13 cellular contexts compared by ENCODE assay signal in the genomic region with DNA sequence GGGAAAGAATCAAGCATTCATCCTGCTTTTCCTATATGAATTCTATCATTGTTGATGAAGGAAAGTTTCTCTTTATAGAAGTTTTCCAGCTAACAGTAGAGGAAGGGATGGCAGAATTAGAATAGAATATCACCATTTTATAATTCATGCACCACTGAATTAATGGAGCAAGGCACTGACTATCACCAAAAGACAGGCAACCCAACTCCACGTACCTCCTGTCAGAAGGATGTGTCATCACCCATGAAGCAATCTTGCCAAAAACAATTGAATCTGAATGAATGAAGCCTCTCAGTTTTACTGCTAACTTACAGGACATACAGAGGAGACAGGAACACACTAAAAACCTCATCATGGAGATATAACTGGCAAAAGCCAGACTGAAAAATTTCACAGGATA.
DNase-seq lines count a peak whose midpoint lies in the region; ATAC-seq and TF ChIP-seq lines count a peak whose summit lies in the region.
"Had no signal": no experiment of that assay in that cellular context is flagged by ENCODE, and none has a peak within 500 bp of the region (broad histone marks: within the 10 kb centered on the region; RNA-seq: fewer than 3 reads in every experiment).

No MANE protein-coding gene starts in this region.

- H3K9me2 ChIP-seq in OCI-LY7 (ENCODE audit: insufficient read depth, low read length) = no peaks in the 10 kb centered on the region

- POLR2A ChIA-PET in OCI-LY7 (lab: Charles Lee) = no interaction called here

- H3K36me3 ChIP-seq in OCI-LY7 (ENCODE audit: insufficient read depth, low read length) = peaks cover 97% of the 10 kb centered on the region
- H3K36me3 ChIP-seq: suprapubic skin had no signal

- H3K79me2 ChIP-seq in OCI-LY7 (ENCODE audit: insufficient read depth, low read depth, low read length) = no peaks in the 10 kb centered on the region

- no peak overlapping the region for H2AFZ ChIP-seq in OCI-LY7 (ENCODE audit: low read length)

- ATAC-seq in stimulated activated memory B cell treated with anti-CD40 and anti-IgM and Interleukin-4, amounts not matched to agents 10 μg/mL and 1 μg/mL and 100 μg/mL, for 72 hours = no peak
- no peak for ATAC-seq in GM19467 (IDR thresholded peaks at IDR 0.05; ENCODE audit: unreplicated experiment)

- H3K27ac ChIP-seq in OCI-LY7 (ENCODE audit: low read depth, low read length, poor library complexity, severe bottlenecking) = peak overlapping the region; percentile 34
- H3K27ac ChIP-seq: HL-60, suprapubic skin had no signal

- H3K9me3 Mint-ChIP-seq in activated T-cell treated with anti-CD3 and anti-CD28 coated beads, Interleukin-2, amount 50 U/mL, for 24 hours = no peaks in the 10 kb centered on the region
- H3K9me3 Mint-ChIP-seq in stimulated activated memory B cell treated with anti-CD40 and anti-IgM and Interleukin-4, amounts not matched to agents 10 μg/mL and 1 μg/mL and 100 μg/mL, for 72 hours = no peaks in the 10 kb centered on the region

- H4K20me1 ChIP-seq in OCI-LY7 (ENCODE audit: insufficient read depth, low read length) = no peaks in the 10 kb centered on the region

- peak overlapping the region; percentile 6; the same call in 1 of the 2 replicates for H3K4me2 ChIP-seq in OCI-LY7 (ENCODE audit: low read length)

- TF ChIP-seq CTCF in OCI-LY7 (conservative IDR thresholded peaks at IDR 0.05; ENCODE audit: low read length) (no peak), epithelial cell of esophagus (IDR thresholded peaks at IDR 0.05; ENCODE audit: insufficient read depth, low read depth, low read length, missing control alignments) (no peak)

- intact Hi-C loops in OCI-LY7 (cut with micrococcal nuclease; ENCODE audit: unreplicated experiment) = no loop called here

- no peak for DNase-seq in activated T-cell treated with anti-CD3 and anti-CD28 coated beads, Interleukin-2, amount 50 U/mL, for 24 hours
- DNase-seq in activated T-cell treated with anti-CD3 and anti-CD28 coated beads, Interleukin-2, amount 50 U/mL, for 48 hours = no peak
- DNase-seq in OCI-LY7 (ENCODE audit: low spot score) = no peak
- peak; percentile 68 for DNase-seq in epithelial cell of esophagus (ENCODE audit: low read depth)
- no peak for DNase-seq in ureter (ENCODE audit: low spot score)
- no peak for DNase-seq in HUDEP-2 (lab: John Stamatoyannopoulos, UW; ENCODE audit: unreplicated experiment in 76 of 76)
- DNase-seq: NCI-H1694 treated with DMSO at 0.1 percent for 48 hours; stimulated activated CD4-positive, alpha-beta T cell treated with anti-CD3 and anti-CD28 coated beads, Interleukin-2, amount 100 ng/mL, for 48 hours had no signal

- H3K27ac Mint-ChIP-seq in activated T-cell treated with anti-CD3 and anti-CD28 coated beads, Interleukin-2, amount 50 U/mL, for 24 hours = peak overlapping the region; percentile 56
- H3K27ac Mint-ChIP-seq in stimulated activated memory B cell treated with anti-CD40 and anti-IgM and Interleukin-4, amounts not matched to agents 10 μg/mL and 1 μg/mL and 100 μg/mL, for 72 hours = peak overlapping the region; percentile 72
- H3K27ac Mint-ChIP-seq: progenitor cell of endocrine pancreas had no signal

- BruUV-seq in OCI-LY7 (replicated peaks; lab: Mats Ljungman, UMichigan) = no TSS peak

- no peaks in the 10 kb centered on the region for H3K9me3 ChIP-seq in OCI-LY7 (ENCODE audit: low read length)
- H3K9me3 ChIP-seq: suprapubic skin had no signal

- no peak overlapping the region for H3K4me3 Mint-ChIP-seq in activated T-cell treated with anti-CD3 and anti-CD28 coated beads, Interleukin-2, amount 50 U/mL, for 24 hours
- no peak overlapping the region for H3K4me3 Mint-ChIP-seq in stimulated activated memory B cell treated with anti-CD40 and anti-IgM and Interleukin-4, amounts not matched to agents 10 μg/mL and 1 μg/mL and 100 μg/mL, for 72 hours

- peaks cover 95% of the 10 kb centered on the region for H3K36me3 Mint-ChIP-seq in activated T-cell treated with anti-CD3 and anti-CD28 coated beads, Interleukin-2, amount 50 U/mL, for 24 hours (ENCODE audit: low read depth)
- peaks cover 53% of the 10 kb centered on the region for H3K36me3 Mint-ChIP-seq in stimulated activated memory B cell treated with anti-CD40 and anti-IgM and Interleukin-4, amounts not matched to agents 10 μg/mL and 1 μg/mL and 100 μg/mL, for 72 hours

- H3K4me1 ChIP-seq in OCI-LY7 (ENCODE audit: insufficient read depth, low read length, poor library complexity, severe bottlenecking) = peaks cover 59% of the 10 kb centered on the region
- H3K4me1 ChIP-seq: suprapubic skin had no signal

- H3K4me1 Mint-ChIP-seq in activated T-cell treated with anti-CD3 and anti-CD28 coated beads, Interleukin-2, amount 50 U/mL, for 24 hours (ENCODE audit: low read depth) = peaks cover 83% of the 10 kb centered on the region
- H3K4me1 Mint-ChIP-seq in stimulated activated memory B cell treated with anti-CD40 and anti-IgM and Interleukin-4, amounts not matched to agents 10 μg/mL and 1 μg/mL and 100 μg/mL, for 72 hours = peaks cover 70% of the 10 kb centered on the region

- H3K27me3 Mint-ChIP-seq in activated T-cell treated with anti-CD3 and anti-CD28 coated beads, Interleukin-2, amount 50 U/mL, for 24 hours = no peaks in the 10 kb centered on the region
- H3K27me3 Mint-ChIP-seq in stimulated activated memory B cell treated with anti-CD40 and anti-IgM and Interleukin-4, amounts not matched to agents 10 μg/mL and 1 μg/mL and 100 μg/mL, for 72 hours = no peaks in the 10 kb centered on the region

- CTCF ChIA-PET in OCI-LY7 (lab: Charles Lee; ENCODE audit: unreplicated experiment) = no interaction called here

- H3K4me3 ChIP-seq in OCI-LY7 (ENCODE audit: low read depth, low read length, poor library complexity, severe bottlenecking) (no peak overlapping the region), epithelial cell of esophagus (ENCODE audit: low read length) (no peak overlapping the region)
- H3K4me3 ChIP-seq: suprapubic skin had no signal
